Comparison of ENCODE assay signal across 8 cellular contexts in genomic region chrX:71366674-71367256, GRCh38. TPM values are rescaled to one million over a fixed set of nuclear protein-coding genes. Genes with fewer than 3 reads are reported as not detected.
DNase-seq lines count a peak whose midpoint lies in the region; TF ChIP-seq lines count a peak whose summit lies in the region.

No MANE protein-coding gene starts in this region.

- peak overlapping the region; percentile 96 for H3K27ac Mint-ChIP-seq in dendritic cell treated with granulocyte-macrophage colony-stimulating factor and Interleukin-4, amounts not matched to agents 40 ng/mL and 50 ng/mL, for 4 days

- H3K36me3 Mint-ChIP-seq in dendritic cell treated with granulocyte-macrophage colony-stimulating factor and Interleukin-4, amounts not matched to agents 40 ng/mL and 50 ng/mL, for 4 days (ENCODE audit: low read depth), result peaks cover 45% of the 10 kb centered on the region

- peak; percentile 62 for DNase-seq in DMS53 (lab: John Stamatoyannopoulos, UW)
- DNase-seq in DMS53 treated with DMSO at 0.1 percent for 48 hours (lab: John Stamatoyannopoulos, UW; ENCODE audit: unreplicated experiment), result no peak
- DNase-seq in HL-60 (ENCODE audit: low read depth in 1 of 2, low spot score in 1 of 2), result peak in 1 of 2 experiments; percentile 9
- peak; percentile 8 for DNase-seq in activated CD4-positive, alpha-beta T cell treated with anti-CD3 and anti-CD28 coated beads for 1 hour
- DNase-seq in lower leg skin (ENCODE audit: low spot score in 2 of 2), result peak in 1 of 2 donors; percentile 84
- DNase-seq in stimulated activated naive CD4-positive, alpha-beta T cell treated with Interleukin-2 at 50 U/mL for 16 hours (lab: John Stamatoyannopoulos, UW), result peak; percentile 32
- DNase-seq in epidermal melanocyte (ENCODE audit: insufficient read length, low spot score), result no peak

- H3K9me3 Mint-ChIP-seq in dendritic cell treated with granulocyte-macrophage colony-stimulating factor and Interleukin-4, amounts not matched to agents 40 ng/mL and 50 ng/mL, for 4 days, result no peaks in the 10 kb centered on the region

- intact Hi-C loops in dendritic cell treated with granulocyte-macrophage colony-stimulating factor and Interleukin-4, amounts not matched to agents 40 ng/mL and 50 ng/mL, for 4 days (cut with micrococcal nuclease), result loop anchor here (1.0 to 2.0 kb wide), 2 partner anchors 83 to 166 kb away; partner anchors contain the start of genes NONO and OGT
- intact Hi-C loops in lower leg skin (cut with DNase I; ENCODE audit: low total_unique reads), result no loop called here

- H3K4me3 Mint-ChIP-seq in dendritic cell treated with granulocyte-macrophage colony-stimulating factor and Interleukin-4, amounts not matched to agents 40 ng/mL and 50 ng/mL, for 4 days, result peak overlapping the region; percentile 96

- peaks cover 28% of the 10 kb centered on the region for H3K4me1 Mint-ChIP-seq in dendritic cell treated with granulocyte-macrophage colony-stimulating factor and Interleukin-4, amounts not matched to agents 40 ng/mL and 50 ng/mL, for 4 days (ENCODE audit: low read depth)

- TF ChIP-seq CTCF in HL-60 (IDR thresholded peaks at IDR 0.05; ENCODE audit: insufficient read depth, low read length), result no peak
- no peak for TF ChIP-seq CTCF in lower leg skin (IDR thresholded peaks at IDR 0.05)

- no peaks in the 10 kb centered on the region for H3K27me3 ChIP-seq in HL-60 (ENCODE audit: insufficient read depth, poor library complexity, severe bottlenecking)

- no peak for TF ChIP-seq POLR2A in lower leg skin (IDR thresholded peaks at IDR 0.05)

- no peaks in the 10 kb centered on the region for H3K27me3 Mint-ChIP-seq in dendritic cell treated with granulocyte-macrophage colony-stimulating factor and Interleukin-4, amounts not matched to agents 40 ng/mL and 50 ng/mL, for 4 days

- WGBS in lower leg skin, 2 donors, result 0 to 45% methylated on average over 16 to 31 of the region's 36 CpGs

- H3K4me3 ChIP-seq in HL-60 (replicated peaks; ENCODE audit: insufficient read depth, low read length) (peak overlapping the region; percentile 76), lower leg skin (ENCODE audit: low read depth, poor library complexity, severe bottlenecking) (peak overlapping the region; percentile 56)

- H3K27ac ChIP-seq in HL-60 (replicated peaks), result peak overlapping the region; percentile 92

RNA-seq across cellular contexts. Expression of gene TAF1, which starts 0.6 kb away (rescaled TPM):
- total RNA-seq in lower leg skin, result 10 to 100 TPM; 34.3 to 44.9 (median 38.2) TPM

Comparison
In these comparisons a context has a peak if more than half of its experiments do, and no peak if none do; other contexts are left out.
1. DNase-seq: peak in DMS53 (single experiment), activated CD4-positive, alpha-beta T cell treated with anti-CD3 and anti-CD28 coated beads for 1 hour (single experiment) and stimulated activated naive CD4-positive, alpha-beta T cell treated with Interleukin-2 at 50 U/mL for 16 hours (single experiment); none in DMS53 treated with DMSO at 0.1 percent for 48 hours (single experiment) and epidermal melanocyte (single experiment).